8 cellular contexts compared by ENCODE assay signal in the genomic region with DNA sequence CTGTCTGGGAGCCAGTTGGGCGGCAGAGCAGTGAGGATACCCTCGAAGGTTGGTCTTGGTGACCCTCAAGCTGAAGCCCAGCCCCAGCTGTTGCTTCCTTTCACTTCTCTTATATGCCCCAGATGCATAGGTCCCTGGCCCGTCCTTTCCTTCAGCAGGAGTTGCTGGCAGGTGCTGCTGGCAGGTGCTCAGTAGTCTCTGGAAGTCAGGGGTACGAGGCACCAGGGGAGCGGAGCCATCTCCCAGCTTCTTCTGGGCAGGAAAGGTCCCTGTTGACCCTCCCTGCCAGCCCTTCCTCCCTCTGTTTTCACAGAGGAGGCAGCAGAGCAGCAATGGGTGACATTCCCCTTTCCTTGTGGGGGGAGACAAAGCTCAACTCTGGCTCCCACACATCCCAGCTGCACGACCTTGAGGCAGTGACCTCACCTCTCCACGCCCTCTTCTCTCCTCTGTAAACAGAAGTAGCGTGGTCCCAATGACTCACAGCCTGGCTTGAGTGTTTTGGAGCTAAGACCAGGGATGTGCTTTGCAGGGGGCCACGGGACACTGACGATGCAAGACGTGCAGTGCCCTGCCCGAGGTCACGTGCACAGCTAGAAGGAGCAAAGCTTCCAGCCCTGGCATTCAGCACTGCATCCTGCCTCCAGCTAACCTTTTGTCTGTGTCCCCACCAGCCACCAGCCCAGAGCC. TPM values are rescaled to one million over a fixed set of nuclear protein-coding genes. Genes with fewer than 3 reads are reported as not detected.
DNase-seq lines count a peak whose midpoint lies in the region; ATAC-seq, FAIRE-seq and TF ChIP-seq lines count a peak whose summit lies in the region.

No MANE protein-coding gene starts in this region.

- no peak for FAIRE-seq in D721Med (lab: Jason Lieb, UNC)

- no peaks in the 10 kb centered on the region for H3K9me3 Mint-ChIP-seq in activated naive CD4-positive, alpha-beta T cell treated with anti-CD3 and anti-CD28 coated beads, Interleukin-2, amount 10 ng/mL, durations not matched to agents 7 days and 5 days

- no peaks in the 10 kb centered on the region for H3K4me1 Mint-ChIP-seq in activated naive CD4-positive, alpha-beta T cell treated with anti-CD3 and anti-CD28 coated beads, Interleukin-2, amount 10 ng/mL, durations not matched to agents 7 days and 5 days

- CTCF ChIA-PET in activated naive CD4-positive, alpha-beta T cell treated with anti-CD3 and anti-CD28 coated beads, Interleukin-2, amount 10 ng/mL, durations not matched to agents 7 days and 5 days (lab: Charles Lee): interaction anchor here (1.2 to 3.0 kb wide), 3 partner anchors 10 to 41 kb away, joined by 3 to 8 read pairs (median 4); no protein-coding TSS in a partner anchor

- TF ChIP-seq CTCF in fibroblast of villous mesenchyme (IDR thresholded peaks at IDR 0.05; ENCODE audit: insufficient read depth, low read depth, low read length): no peak
- TF ChIP-seq CTCF in D721Med (IDR thresholded peaks at IDR 0.05; ENCODE audit: insufficient read depth, missing control alignments): no peak

- no peaks in the 10 kb centered on the region for H3K9me3 ChIP-seq in SJCRH30 (replicated peaks)

- H3K4me1 ChIP-seq in SJCRH30: peaks cover 20% of the 10 kb centered on the region

- H3K27me3 ChIP-seq in SJCRH30: no peaks in the 10 kb centered on the region

- peak overlapping the region; percentile 95 for H3K27ac ChIP-seq in SJCRH30

- no peaks in the 10 kb centered on the region for H3K27me3 Mint-ChIP-seq in activated naive CD4-positive, alpha-beta T cell treated with anti-CD3 and anti-CD28 coated beads, Interleukin-2, amount 10 ng/mL, durations not matched to agents 7 days and 5 days

- peaks cover 13% of the 10 kb centered on the region for H3K36me3 ChIP-seq in SJCRH30

- no peak overlapping the region for H3K4me3 ChIP-seq in SJCRH30
- H3K4me3 ChIP-seq in fibroblast of villous mesenchyme (ENCODE audit: low read depth, low read length): no peak overlapping the region

- no peak overlapping the region for H3K4me3 Mint-ChIP-seq in activated naive CD4-positive, alpha-beta T cell treated with anti-CD3 and anti-CD28 coated beads, Interleukin-2, amount 10 ng/mL, durations not matched to agents 7 days and 5 days

- peak; percentile 67 for DNase-seq in COLO668 (lab: John Stamatoyannopoulos, UW; ENCODE audit: unreplicated experiment)
- DNase-seq in SJCRH30: peak; percentile 59 to 63
- peak; percentile 92 for DNase-seq in fibroblast of villous mesenchyme (ENCODE audit: low read depth)
- DNase-seq in pulmonary artery endothelial cell (ENCODE audit: low read depth, low spot score): peak; percentile 47
- no peak for DNase-seq in D721Med (ENCODE audit: insufficient read length, low spot score)
- DNase-seq in activated naive CD4-positive, alpha-beta T cell treated with anti-CD3 and anti-CD28 coated beads, Interleukin-2, amount 10 ng/mL, durations not matched to agents 7 days and 5 days: no peak

- H3K27ac Mint-ChIP-seq in activated naive CD4-positive, alpha-beta T cell treated with anti-CD3 and anti-CD28 coated beads, Interleukin-2, amount 10 ng/mL, durations not matched to agents 7 days and 5 days: no peak overlapping the region

- ATAC-seq in GM18519 (IDR thresholded peaks at IDR 0.05; ENCODE audit: low FRiP score, unreplicated experiment): no peak
- ATAC-seq in GM21528 (IDR thresholded peaks at IDR 0.05; ENCODE audit: low FRiP score, unreplicated experiment): no peak

- peaks cover 32% of the 10 kb centered on the region for H3K36me3 Mint-ChIP-seq in activated naive CD4-positive, alpha-beta T cell treated with anti-CD3 and anti-CD28 coated beads, Interleukin-2, amount 10 ng/mL, durations not matched to agents 7 days and 5 days

RNA-seq across cellular contexts. Expression of gene SLC6A6, which starts 49.6 kb away (rescaled TPM):
- total RNA-seq in SJCRH30 (2014; rRNA removed; shearing (Covaris generic)): 10.5 and 10.9 TPM in 2 replicates
- 33.2 and 36.1 TPM in 2 replicates for total RNA-seq in fibroblast of villous mesenchyme
- 22.3 and 28.8 TPM in 2 replicates for total RNA-seq in pulmonary artery endothelial cell

Comparison
In these comparisons a context has a peak if more than half of its experiments do, and no peak if none do; other contexts are left out.
1. DNase-seq: peak in COLO668 (single experiment), SJCRH30 (2 of 2), fibroblast of villous mesenchyme (single experiment) and pulmonary artery endothelial cell (single experiment); none in D721Med (single experiment) and activated naive CD4-positive, alpha-beta T cell treated with anti-CD3 and anti-CD28 coated beads, Interleukin-2, amount 10 ng/mL, durations not matched to agents 7 days and 5 days (single experiment).